In genomic region chr16:70523013-70523620, GRCh38 we compare ENCODE assay signal across 8 cellular contexts. TPM values are rescaled to one million over a fixed set of nuclear protein-coding genes. Genes with fewer than 3 reads are reported as not detected.
DNase-seq lines count a peak whose midpoint lies in the region; ATAC-seq and TF ChIP-seq lines count a peak whose summit lies in the region.

Gene COG4, minus strand, starts transcription at chr16:70523554. Its CDS starts 11 bp downstream, at chr16:70523543.

- peak; percentile 76 for ATAC-seq in CD4-positive, CD25-positive, alpha-beta regulatory T cell (ENCODE audit: low read depth in 2 of 2)
- peak; percentile 39 for ATAC-seq in GM19467 (IDR thresholded peaks at IDR 0.05; ENCODE audit: unreplicated experiment)
- peak; percentile 74 for ATAC-seq in activated T-helper 17 cell treated with anti-CD3 and anti-CD28 coated beads, Interleukin-2, amount 50 U/mL, for 72 hours (replicated peaks)
- ATAC-seq in naive thymus-derived CD4-positive, alpha-beta T cell: peak; percentile 91
- peak; percentile 82 to 87 for ATAC-seq in stimulated activated naive B cell treated with anti-CD40 and anti-IgM and Interleukin-4, amounts not matched to agents 10 μg/mL and 1 μg/mL and 100 μg/mL, for 72 hours (replicated peaks)

- no peak for TF ChIP-seq CTCF in fibroblast of lung (conservative IDR thresholded peaks at IDR 0.05 in 1 of 2, IDR thresholded peaks at IDR 0.05 in 1 of 2; ENCODE audit: low read depth in 1 of 2, low read length in 2 of 2)

- POLR2A ChIA-PET in naive thymus-derived CD4-positive, alpha-beta T cell (lab: Charles Lee): interaction anchor here (0.6 to 3.1 kb wide), 14 partner anchors 10 to 278 kb away, joined by 3 to 15 read pairs (median 4); partner anchors contain the start of genes DDX19A, EXOSC6 and VAC14

- peaks cover 13% of the 10 kb centered on the region for H3K36me3 Mint-ChIP-seq in CD4-positive, CD25-positive, alpha-beta regulatory T cell
- peaks cover 52% of the 10 kb centered on the region for H3K36me3 Mint-ChIP-seq in activated T-helper 17 cell treated with anti-CD3 and anti-CD28 coated beads, Interleukin-2, amount 50 U/mL, for 72 hours (ENCODE audit: low read depth)
- H3K36me3 Mint-ChIP-seq in naive thymus-derived CD4-positive, alpha-beta T cell: peaks cover 18 to 31% (median 20%) of the 10 kb centered on the region in 5 donors
- H3K36me3 Mint-ChIP-seq in stimulated activated naive B cell treated with anti-CD40 and anti-IgM and Interleukin-4, amounts not matched to agents 10 μg/mL and 1 μg/mL and 100 μg/mL, for 72 hours: peaks cover 35 to 36% of the 10 kb centered on the region in 2 donors

- H3K79me2 ChIP-seq in fibroblast of lung (ENCODE audit: control insufficient read depth, insufficient read depth, low read length): peaks cover 61% of the 10 kb centered on the region

- peak within 1 kb of the TSS; percentile 100 for H3K4me3 ChIP-seq in CD4-positive, CD25-positive, alpha-beta regulatory T cell (ENCODE audit: low read depth, low read length)
- peak within 1 kb of the TSS; percentile 76 to 98 (median 94) for H3K4me3 ChIP-seq in fibroblast of lung (replicated peaks in 1 of 4; ENCODE audit: control extremely low read depth in 1 of 4, insufficient read depth in 1 of 4, low read depth in 3 of 4, low read length in 4 of 4)
- peak within 1 kb of the TSS; percentile 100 for H3K4me3 ChIP-seq in naive thymus-derived CD4-positive, alpha-beta T cell (ENCODE audit: low read length)

- peak within 1 kb of the TSS; percentile 97 to 100 (median 98) for H3K4me3 Mint-ChIP-seq in CD4-positive, CD25-positive, alpha-beta regulatory T cell
- H3K4me3 Mint-ChIP-seq in activated T-helper 17 cell treated with anti-CD3 and anti-CD28 coated beads, Interleukin-2, amount 50 U/mL, for 72 hours: peak within 1 kb of the TSS; percentile 100
- peak within 1 kb of the TSS; percentile 93 to 100 (median 98) for H3K4me3 Mint-ChIP-seq in naive thymus-derived CD4-positive, alpha-beta T cell
- peak within 1 kb of the TSS; percentile 94 to 98 for H3K4me3 Mint-ChIP-seq in stimulated activated naive B cell treated with anti-CD40 and anti-IgM and Interleukin-4, amounts not matched to agents 10 μg/mL and 1 μg/mL and 100 μg/mL, for 72 hours

- H3K27me3 ChIP-seq in CD4-positive, CD25-positive, alpha-beta regulatory T cell (ENCODE audit: control insufficient read depth, insufficient read depth, low read length): no peaks in the 10 kb centered on the region
- no peaks in the 10 kb centered on the region for H3K27me3 ChIP-seq in fibroblast of lung (ENCODE audit: control insufficient read depth, insufficient read depth, low read length)
- H3K27me3 ChIP-seq in naive thymus-derived CD4-positive, alpha-beta T cell (ENCODE audit: control insufficient read depth in 2 of 2, insufficient read depth in 2 of 2, low read length in 2 of 2): no peaks in the 10 kb centered on the region

- peak within 1 kb of the TSS; percentile 100 for H3K4me2 ChIP-seq in fibroblast of lung (ENCODE audit: extremely low read depth, insufficient read depth, low read length)

- H3K27me3 Mint-ChIP-seq in CD4-positive, CD25-positive, alpha-beta regulatory T cell: peaks cover 5% of the 10 kb centered on the region
- no peaks in the 10 kb centered on the region for H3K27me3 Mint-ChIP-seq in activated T-helper 17 cell treated with anti-CD3 and anti-CD28 coated beads, Interleukin-2, amount 50 U/mL, for 72 hours
- no peaks in the 10 kb centered on the region for H3K27me3 Mint-ChIP-seq in naive thymus-derived CD4-positive, alpha-beta T cell
- H3K27me3 Mint-ChIP-seq in stimulated activated naive B cell treated with anti-CD40 and anti-IgM and Interleukin-4, amounts not matched to agents 10 μg/mL and 1 μg/mL and 100 μg/mL, for 72 hours: no peaks in the 10 kb centered on the region

- peak within 1 kb of the TSS; percentile 89 for H3K9ac ChIP-seq in fibroblast of lung (ENCODE audit: insufficient read depth, low read length)

- intact Hi-C loops in naive thymus-derived CD4-positive, alpha-beta T cell (cut with micrococcal nuclease): loop anchor here (1.0 to 10.0 kb wide), 16 partner anchors 14 to 1486 kb away; partner anchors contain the start of genes DDX19A (in 2 of the 2), FCSK (in 2 of the 2), ST3GAL2 (in 2 of the 2) and VAC14 (in 2 of the 2)

- no peaks in the 10 kb centered on the region for H3K9me3 Mint-ChIP-seq in CD4-positive, CD25-positive, alpha-beta regulatory T cell
- no peaks in the 10 kb centered on the region for H3K9me3 Mint-ChIP-seq in activated T-helper 17 cell treated with anti-CD3 and anti-CD28 coated beads, Interleukin-2, amount 50 U/mL, for 72 hours
- H3K9me3 Mint-ChIP-seq in naive thymus-derived CD4-positive, alpha-beta T cell: peaks cover 0 to 1% (median 0%) of the 10 kb centered on the region in 11 donors
- H3K9me3 Mint-ChIP-seq in stimulated activated naive B cell treated with anti-CD40 and anti-IgM and Interleukin-4, amounts not matched to agents 10 μg/mL and 1 μg/mL and 100 μg/mL, for 72 hours: no peaks in the 10 kb centered on the region

- peak within 1 kb of the TSS; percentile 75 for H2AFZ ChIP-seq in fibroblast of lung (ENCODE audit: low read length)

- H4K20me1 ChIP-seq in fibroblast of lung (ENCODE audit: control insufficient read depth, extremely low read depth, insufficient read depth, low read length): no peaks in the 10 kb centered on the region

- peak within 1 kb of the TSS; percentile 94 for H3K27ac ChIP-seq in CD4-positive, CD25-positive, alpha-beta regulatory T cell (ENCODE audit: insufficient read depth, low read length, poor library complexity, severe bottlenecking)
- H3K27ac ChIP-seq in fibroblast of lung (ENCODE audit: insufficient read depth, low read length): peak within 1 kb of the TSS; percentile 92
- peak within 1 kb of the TSS; percentile 95 for H3K27ac ChIP-seq in naive thymus-derived CD4-positive, alpha-beta T cell (ENCODE audit: low read depth, low read length)

- H3K4me1 Mint-ChIP-seq in CD4-positive, CD25-positive, alpha-beta regulatory T cell: peaks cover 30 to 73% (median 51%) of the 10 kb centered on the region in 4 donors
- H3K4me1 Mint-ChIP-seq in activated T-helper 17 cell treated with anti-CD3 and anti-CD28 coated beads, Interleukin-2, amount 50 U/mL, for 72 hours: peaks cover 34% of the 10 kb centered on the region
- H3K4me1 Mint-ChIP-seq in naive thymus-derived CD4-positive, alpha-beta T cell: peaks cover 30 to 66% (median 54%) of the 10 kb centered on the region in 7 donors
- H3K4me1 Mint-ChIP-seq in stimulated activated naive B cell treated with anti-CD40 and anti-IgM and Interleukin-4, amounts not matched to agents 10 μg/mL and 1 μg/mL and 100 μg/mL, for 72 hours: peaks cover 20 to 46% of the 10 kb centered on the region in 2 donors

- H3K27ac Mint-ChIP-seq in CD4-positive, CD25-positive, alpha-beta regulatory T cell: peak within 1 kb of the TSS; percentile 98 to 100 (median 98)
- H3K27ac Mint-ChIP-seq in activated T-helper 17 cell treated with anti-CD3 and anti-CD28 coated beads, Interleukin-2, amount 50 U/mL, for 72 hours: peak within 1 kb of the TSS; percentile 100
- H3K27ac Mint-ChIP-seq in naive thymus-derived CD4-positive, alpha-beta T cell: peak within 1 kb of the TSS; percentile 98 to 100 (median 99)
- H3K27ac Mint-ChIP-seq in stimulated activated naive B cell treated with anti-CD40 and anti-IgM and Interleukin-4, amounts not matched to agents 10 μg/mL and 1 μg/mL and 100 μg/mL, for 72 hours: peak within 1 kb of the TSS; percentile 99

- no peaks in the 10 kb centered on the region for H3K9me3 ChIP-seq in CD4-positive, CD25-positive, alpha-beta regulatory T cell (ENCODE audit: control insufficient read depth in 2 of 2, low read length in 2 of 2)
- H3K9me3 ChIP-seq in fibroblast of lung (ENCODE audit: control insufficient read depth, insufficient read depth, low read depth, low read length): no peaks in the 10 kb centered on the region
- H3K9me3 ChIP-seq in naive thymus-derived CD4-positive, alpha-beta T cell (ENCODE audit: control insufficient read depth in 2 of 3, low read length in 3 of 3): no peaks in the 10 kb centered on the region

- H3K36me3 ChIP-seq in CD4-positive, CD25-positive, alpha-beta regulatory T cell (ENCODE audit: control insufficient read depth, insufficient read depth, low read length): peaks cover 21% of the 10 kb centered on the region
- H3K36me3 ChIP-seq in fibroblast of lung (ENCODE audit: control insufficient read depth, insufficient read depth, low read length): no peaks in the 10 kb centered on the region
- peaks cover 0 to 22% (median 12%) of the 10 kb centered on the region in 3 experiments for H3K36me3 ChIP-seq in naive thymus-derived CD4-positive, alpha-beta T cell (ENCODE audit: control insufficient read depth in 2 of 3, insufficient read depth in 3 of 3, low read length in 3 of 3)

- CTCF ChIA-PET in naive thymus-derived CD4-positive, alpha-beta T cell (lab: Charles Lee): interaction anchor here (0.5 to 0.6 kb wide), 3 partner anchors 51 to 252 kb away, joined by 3 read pairs; no protein-coding TSS in a partner anchor

- H3K4me1 ChIP-seq in CD4-positive, CD25-positive, alpha-beta regulatory T cell (ENCODE audit: control insufficient read depth, insufficient read depth, low read length, poor library complexity, severe bottlenecking): peaks cover 60% of the 10 kb centered on the region
- H3K4me1 ChIP-seq in fibroblast of lung (ENCODE audit: control insufficient read depth, extremely low read depth, insufficient read depth, low read length): peaks cover 10% of the 10 kb centered on the region
- H3K4me1 ChIP-seq in naive thymus-derived CD4-positive, alpha-beta T cell (ENCODE audit: control insufficient read depth in 2 of 2, insufficient read depth in 2 of 2, low read length in 2 of 2): peaks cover 27 to 40% of the 10 kb centered on the region in 2 donors

- peak; percentile 90 to 93 (median 92) for DNase-seq in CD4-positive, CD25-positive, alpha-beta regulatory T cell
- DNase-seq in HuH-7 (ENCODE audit: low spot score) (peak; percentile 81), RPMI8226 (peak; percentile 96), fibroblast of lung (ENCODE audit: low read depth in 2 of 2) (peak; percentile 78 to 87)
- peak; percentile 72 to 94 (median 90) for DNase-seq in naive thymus-derived CD4-positive, alpha-beta T cell
- DNase-seq in stimulated activated naive B cell treated with anti-CD40 and anti-IgM and Interleukin-4, amounts not matched to agents 10 μg/mL and 1 μg/mL and 100 μg/mL, for 72 hours: peak; percentile 84

RNA-seq across cellular contexts. Expression of gene COG4, which starts in this region (rescaled TPM):
- total RNA-seq in CD4-positive, CD25-positive, alpha-beta regulatory T cell: 57.4 TPM
- 10 to 100 TPM; 37.5 to 73.2 (median 48.1) TPM for polyA plus RNA-seq in CD4-positive, CD25-positive, alpha-beta regulatory T cell
- total RNA-seq in activated T-helper 17 cell treated with anti-CD3 and anti-CD28 coated beads, Interleukin-2, amount 50 U/mL, for 72 hours: 10 to 100 TPM; 31.2 to 31.5 TPM
- 79.6 and 117 TPM in 2 replicates for total RNA-seq in fibroblast of lung
- 36.2 and 50.7 TPM in 2 replicates for polyA plus RNA-seq in fibroblast of lung
- 37.7 and 56.8 TPM in 2 replicates for polyA plus RNA-seq in fibroblast of lung (2012)
- polyA minus RNA-seq in fibroblast of lung (ENCODE audit: low replicate concordance): 87.9 and 103 TPM in 2 replicates
- total RNA-seq in naive thymus-derived CD4-positive, alpha-beta T cell: 10 to 100 TPM; 38.3 to 68.6 (median 58.7) TPM
- 10 to 100 TPM; 46.1 to 50.5 TPM for polyA plus RNA-seq in naive thymus-derived CD4-positive, alpha-beta T cell

Comparison
In these comparisons a context has a peak if more than half of its experiments do, and no peak if none do; other contexts are left out.
1. Peak in every context shown above with its lines: DNase-seq, ATAC-seq, H3K4me3 ChIP-seq and H3K27ac ChIP-seq.
2. ATAC-seq: peak in every context shown above with its lines; median percentile 91 in naive thymus-derived CD4-positive, alpha-beta T cell; 84 in stimulated activated naive B cell treated with anti-CD40 and anti-IgM and Interleukin-4, amounts not matched to agents 10 μg/mL and 1 μg/mL and 100 μg/mL, for 72 hours; 76 in CD4-positive, CD25-positive, alpha-beta regulatory T cell; 74 in activated T-helper 17 cell treated with anti-CD3 and anti-CD28 coated beads, Interleukin-2, amount 50 U/mL, for 72 hours; 39 in GM19467.